8 cellular contexts compared by ENCODE assay signal in genomic region chr20:31602779-31603441, GRCh38. TPM values are rescaled to one million over a fixed set of nuclear protein-coding genes. Genes with fewer than 3 reads are reported as not detected.
A peak's percentile ranks its signal among the peaks of the same experiment; 100 is the strongest.
DNase-seq lines count a peak whose midpoint lies in the region; ATAC-seq, FAIRE-seq and TF ChIP-seq lines count a peak whose summit lies in the region.

No MANE protein-coding gene starts in this region.

- peak overlapping the region; percentile 33 to 81 (median 60) for H3K4me3 Mint-ChIP-seq in CD8-positive, alpha-beta memory T cell

- peaks cover 17% of the 10 kb centered on the region for H3K27me3 ChIP-seq in CD8-positive, alpha-beta memory T cell (ENCODE audit: insufficient read depth, low read length, poor library complexity, severe bottlenecking)

- no peak overlapping the region for H3K27ac ChIP-seq in CD8-positive, alpha-beta memory T cell (ENCODE audit: low read depth, low read length)

- peak; percentile 54 for ATAC-seq in GM19468 (IDR thresholded peaks at IDR 0.05; ENCODE audit: extremely low read depth, unreplicated experiment)

- peak overlapping the region in 7 of 8 donors; percentile 41 to 85 (median 63) for H3K27ac Mint-ChIP-seq in CD8-positive, alpha-beta memory T cell

- peak in 4 of 5 donors; percentile 21 to 75 (median 36) for DNase-seq in CD8-positive, alpha-beta memory T cell
- DNase-seq in activated CD4-positive, alpha-beta T cell treated with anti-CD3 and anti-CD28 coated beads for 48 hours, result peak; percentile 69
- DNase-seq in fibroblast of pulmonary artery (ENCODE audit: low read depth), result peak; percentile 80
- peak in 2 of 3 donors; percentile 38 to 47 for DNase-seq in stimulated activated CD4-positive, alpha-beta T cell treated with anti-CD3 and anti-CD28 coated beads, TNF-alpha, amount 100 ng/mL, for 48 hours (ENCODE audit: low read depth in 3 of 3)
- no peak for DNase-seq in HTR-8/SVneo (ENCODE audit: insufficient read length, low spot score)
- DNase-seq in effector CD8-positive, alpha-beta T cell (lab: John Stamatoyannopoulos, UW), result no peak

- CTCF ChIA-PET in CD8-positive, alpha-beta memory T cell (lab: Charles Lee), result interaction anchor here (0.7 to 23.1 kb wide), 4 partner anchors 10 to 121 kb away, joined by 3 to 887 read pairs (median 26); no protein-coding TSS in a partner anchor

- no peak for TF ChIP-seq CTCF in fibroblast of pulmonary artery (IDR thresholded peaks at IDR 0.05; ENCODE audit: low read length, missing control alignments)

- H3K9me3 ChIP-seq in CD8-positive, alpha-beta memory T cell (ENCODE audit: low read length), result no peaks in the 10 kb centered on the region

- peaks cover 16% of the 10 kb centered on the region for H3K4me1 ChIP-seq in CD8-positive, alpha-beta memory T cell (ENCODE audit: insufficient read depth, low read length)

- H3K4me3 ChIP-seq in CD8-positive, alpha-beta memory T cell (ENCODE audit: low read length), result no peak overlapping the region
- no peak overlapping the region for H3K4me3 ChIP-seq in fibroblast of pulmonary artery (replicated peaks; ENCODE audit: low read depth, low read length)

- H3K9me3 Mint-ChIP-seq in CD8-positive, alpha-beta memory T cell, result no peaks in the 10 kb centered on the region

- peaks cover 0 to 3% (median 0%) of the 10 kb centered on the region in 3 donors for H3K36me3 Mint-ChIP-seq in CD8-positive, alpha-beta memory T cell

- peak; percentile 83 for TF ChIP-seq EP300 in Ishikawa (IDR thresholded peaks at IDR 0.05; ENCODE audit: borderline replicate concordance)

- POLR2A ChIA-PET in CD8-positive, alpha-beta memory T cell (lab: Charles Lee), result interaction anchor here (0.6 to 1.4 kb wide), 2 partner anchors 30 to 32 kb away, joined by 3 to 5 read pairs; no protein-coding TSS in a partner anchor

- no peaks in the 10 kb centered on the region for H3K36me3 ChIP-seq in CD8-positive, alpha-beta memory T cell (ENCODE audit: insufficient read depth, low read length)

- peaks cover 26 to 37% (median 28%) of the 10 kb centered on the region in 3 donors for H3K4me1 Mint-ChIP-seq in CD8-positive, alpha-beta memory T cell

- TF ChIP-seq RAD21 in Ishikawa (IDR thresholded peaks at IDR 0.05; ENCODE audit: low read depth), result peak; percentile 19; the same call in 1 of the 2 replicates

- H3K27me3 Mint-ChIP-seq in CD8-positive, alpha-beta memory T cell, result peaks cover 28 to 41% of the 10 kb centered on the region in 2 donors

- FAIRE-seq in HTR-8/SVneo (lab: Jason Lieb, UNC), result no peak

TF ChIP-seq in Ishikawa, 13 proteins besides CTCF, POLR2A, EP300 and RAD21:
- TF ChIP-seq EGR1 (IDR thresholded peaks at IDR 0.05), result no peak
- TF ChIP-seq CEBPB (IDR thresholded peaks at IDR 0.05), result peak; percentile 90
- TF ChIP-seq ZBTB7A (IDR thresholded peaks at IDR 0.05; ENCODE audit: low read depth), result peak; percentile 59; the same call in 1 of the 2 replicates
- TF ChIP-seq, protein P1, sequence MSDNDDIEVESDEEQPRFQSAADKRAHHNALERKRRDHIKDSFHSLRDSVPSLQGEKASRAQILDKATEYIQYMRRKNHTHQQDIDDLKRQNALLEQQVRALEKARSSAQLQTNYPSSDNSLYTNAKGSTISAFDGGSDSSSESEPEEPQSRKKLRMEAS (IDR thresholded peaks at IDR 0.05), result peak; percentile 55; the same call in 1 of the 2 replicates
- peak; percentile 88 for TF ChIP-seq TCF12 (IDR thresholded peaks at IDR 0.05; ENCODE audit: low read depth)
- TF ChIP-seq YY1 (IDR thresholded peaks at IDR 0.05; ENCODE audit: low read depth), result no peak
- TF ChIP-seq REST (IDR thresholded peaks at IDR 0.05; ENCODE audit: low read depth), result no peak
- TF ChIP-seq FOXM1 (IDR thresholded peaks at IDR 0.05; ENCODE audit: borderline replicate concordance, low read depth), result peak; percentile 42; the same call in 1 of the 2 replicates
- TF ChIP-seq, protein P2, sequence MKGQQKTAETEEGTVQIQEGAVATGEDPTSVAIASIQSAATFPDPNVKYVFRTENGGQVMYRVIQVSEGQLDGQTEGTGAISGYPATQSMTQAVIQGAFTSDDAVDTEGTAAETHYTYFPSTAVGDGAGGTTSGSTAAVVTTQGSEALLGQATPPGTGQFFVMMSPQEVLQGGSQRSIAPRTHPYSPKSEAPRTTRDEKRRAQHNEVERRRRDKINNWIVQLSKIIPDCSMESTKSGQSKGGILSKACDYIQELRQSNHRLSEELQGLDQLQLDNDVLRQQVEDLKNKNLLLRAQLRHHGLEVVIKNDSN (IDR thresholded peaks at IDR 0.05), result 0 out of 2 replicates have a peak, but pooled peaks have one; percentile 19
- peak; percentile 69 for TF ChIP-seq TEAD4 (IDR thresholded peaks at IDR 0.05)
- peak; percentile 41; the same call in 1 of the 2 replicates for TF ChIP-seq NFIC (IDR thresholded peaks at IDR 0.05)
- no peak for TF ChIP-seq TAF1 (IDR thresholded peaks at IDR 0.05; ENCODE audit: low read depth)
- no peak for TF ChIP-seq CREB1 (IDR thresholded peaks at IDR 0.05; ENCODE audit: low read depth)
TF ChIP-seq in Ishikawa: peak in this region for 8.

RNA-seq across cellular contexts. Expression of gene ID1, which starts 2.2 kb away (rescaled TPM):
- under 1 TPM; 0.55 to 0.72 TPM for total RNA-seq in CD8-positive, alpha-beta memory T cell
- polyA plus RNA-seq in CD8-positive, alpha-beta memory T cell, result 2.2 TPM

RNA-seq across cellular contexts. Expression of gene COX4I2, which starts 34.8 kb away (rescaled TPM):
- total RNA-seq in CD8-positive, alpha-beta memory T cell, result not detected
- not detected for polyA plus RNA-seq in CD8-positive, alpha-beta memory T cell

Comparison
In these comparisons a context has a peak if more than half of its experiments do, and no peak if none do; other contexts are left out.
1. DNase-seq: peak in CD8-positive, alpha-beta memory T cell (4 of 5), activated CD4-positive, alpha-beta T cell treated with anti-CD3 and anti-CD28 coated beads for 48 hours (single experiment), fibroblast of pulmonary artery (single experiment) and stimulated activated CD4-positive, alpha-beta T cell treated with anti-CD3 and anti-CD28 coated beads, TNF-alpha, amount 100 ng/mL, for 48 hours (2 of 3); none in HTR-8/SVneo (single experiment) and effector CD8-positive, alpha-beta T cell (single experiment).